Comparison of ENCODE assay signal across 8 cellular contexts in the genomic region with DNA sequence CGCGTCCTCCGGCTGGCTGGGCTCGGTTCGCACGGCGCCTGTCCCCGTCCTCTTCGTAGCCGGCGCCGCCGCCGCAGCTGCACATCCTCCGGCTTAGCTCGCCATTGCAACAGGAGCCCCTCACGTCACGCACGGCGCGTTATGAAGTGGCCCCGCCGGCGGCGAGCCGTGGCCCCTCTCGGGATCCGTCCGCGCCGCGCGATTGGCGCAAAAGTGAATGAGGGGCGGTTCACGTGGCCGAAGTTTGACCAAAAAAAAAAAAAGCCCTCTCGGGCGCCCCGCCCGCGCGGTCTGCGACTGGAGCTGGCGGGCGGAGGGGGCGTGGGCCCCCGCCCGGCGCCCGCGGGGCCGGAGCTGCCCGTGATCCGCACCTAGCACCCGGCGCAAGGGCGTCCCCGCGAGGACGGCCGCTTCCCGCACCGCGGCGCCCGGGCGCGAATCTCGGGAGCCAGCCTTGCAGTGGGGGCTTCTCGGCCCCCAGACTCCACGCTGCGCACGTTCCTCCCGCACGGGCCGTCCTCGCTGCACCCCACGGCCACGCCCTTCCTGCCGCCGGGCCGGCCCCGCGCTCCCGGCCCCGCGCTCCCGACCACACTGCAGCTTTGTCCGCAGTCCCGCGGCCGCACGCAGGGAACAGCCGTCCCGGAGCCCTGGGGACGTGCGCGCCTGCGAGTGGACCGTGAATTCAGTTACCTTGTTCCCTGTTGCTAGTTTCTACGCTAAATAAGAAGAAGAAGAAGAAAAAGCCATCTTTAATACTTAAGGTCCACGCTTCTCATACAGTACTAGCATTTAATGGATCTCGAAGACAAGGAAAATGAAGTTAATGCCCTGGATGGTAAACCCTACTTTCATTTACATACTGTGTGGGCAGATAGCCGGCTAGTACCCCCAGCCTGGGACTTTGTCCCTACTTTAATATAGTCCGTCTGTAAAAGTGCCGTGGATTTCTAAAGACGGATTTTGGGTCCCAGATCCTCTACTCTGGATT. TPM values are rescaled to one million over a fixed set of nuclear protein-coding genes. Genes with fewer than 3 reads are reported as not detected.
DNase-seq lines count a peak whose midpoint lies in the region; ATAC-seq and TF ChIP-seq lines count a peak whose summit lies in the region.

A gene with protein sequence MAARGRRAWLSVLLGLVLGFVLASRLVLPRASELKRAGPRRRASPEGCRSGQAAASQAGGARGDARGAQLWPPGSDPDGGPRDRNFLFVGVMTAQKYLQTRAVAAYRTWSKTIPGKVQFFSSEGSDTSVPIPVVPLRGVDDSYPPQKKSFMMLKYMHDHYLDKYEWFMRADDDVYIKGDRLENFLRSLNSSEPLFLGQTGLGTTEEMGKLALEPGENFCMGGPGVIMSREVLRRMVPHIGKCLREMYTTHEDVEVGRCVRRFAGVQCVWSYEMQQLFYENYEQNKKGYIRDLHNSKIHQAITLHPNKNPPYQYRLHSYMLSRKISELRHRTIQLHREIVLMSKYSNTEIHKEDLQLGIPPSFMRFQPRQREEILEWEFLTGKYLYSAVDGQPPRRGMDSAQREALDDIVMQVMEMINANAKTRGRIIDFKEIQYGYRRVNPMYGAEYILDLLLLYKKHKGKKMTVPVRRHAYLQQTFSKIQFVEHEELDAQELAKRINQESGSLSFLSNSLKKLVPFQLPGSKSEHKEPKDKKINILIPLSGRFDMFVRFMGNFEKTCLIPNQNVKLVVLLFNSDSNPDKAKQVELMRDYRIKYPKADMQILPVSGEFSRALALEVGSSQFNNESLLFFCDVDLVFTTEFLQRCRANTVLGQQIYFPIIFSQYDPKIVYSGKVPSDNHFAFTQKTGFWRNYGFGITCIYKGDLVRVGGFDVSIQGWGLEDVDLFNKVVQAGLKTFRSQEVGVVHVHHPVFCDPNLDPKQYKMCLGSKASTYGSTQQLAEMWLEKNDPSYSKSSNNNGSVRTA (minus strand): TSS at position 219 of the 991 bp plus-strand sequence. CDS start 592 bp downstream, outside the sequence.

- H3K27ac ChIP-seq in SK-N-SH (ENCODE audit: low read depth in 2 of 2, low read length in 1 of 2): peak within 1 kb of the TSS; percentile 52 to 90
- H3K27ac ChIP-seq in temporal lobe (ENCODE audit: low read depth, low read length): peak within 1 kb of the TSS; percentile 40

- DNase-seq in GF-D8 (lab: John Stamatoyannopoulos, UW) (peak; percentile 78), GOT3 (lab: John Stamatoyannopoulos, UW) (peak; percentile 68), SK-N-SH (peak; percentile 94), globus pallidus (ENCODE audit: low spot score) (peak; percentile 88), omental fat pad (ENCODE audit: low spot score) (peak; percentile 80)
- DNase-seq in activated naive CD4-positive, alpha-beta T cell treated with anti-CD3 and anti-CD28 coated beads, Interleukin-2, amount 50 U/mL, for 16 hours: peak; percentile 83

- TF ChIP-seq CTCF in LNCAP (IDR thresholded peaks at IDR 0.05) (peak; percentile 50), SK-N-SH (IDR thresholded peaks at IDR 0.05) (peak; percentile 18; the same call in 1 of the 2 replicates), omental fat pad (IDR thresholded peaks at IDR 0.05) (no peak)

- WGBS in SK-N-SH (ENCODE audit: low lambda C conversion rate): 9% methylated on average over 18 of the region's 108 CpGs

- H3K4me3 ChIP-seq in SK-N-SH (ENCODE audit: low read depth in 2 of 2, low read length in 1 of 2): peak within 1 kb of the TSS; percentile 69 to 89

- no peaks in the 10 kb centered on the region for H3K27me3 ChIP-seq in SK-N-SH (ENCODE audit: insufficient read depth)

- CTCF ChIA-PET in SK-N-SH (lab: Yijun Ruan, JAX): interaction anchor here (0.6 to 12.8 kb wide), 24 partner anchors 9 to 954 kb away, joined by 3 to 190 read pairs (median 3); no protein-coding TSS in a partner anchor

- peak within 1 kb of the TSS; percentile 90 for H3K4me2 ChIP-seq in SK-N-SH

- peak within 1 kb of the TSS; percentile 77 for H3K9ac ChIP-seq in SK-N-SH

- peaks cover 4 to 27% of the 10 kb centered on the region in 2 experiments; a peak in 2 of 4 replicates for H3K4me1 ChIP-seq in SK-N-SH (ENCODE audit: control insufficient read depth in 1 of 2, insufficient read depth in 2 of 2, low read depth in 1 of 2, low read length in 1 of 2)

- POLR2A ChIA-PET in SK-N-SH (lab: Yijun Ruan, JAX): interaction anchor here (0.6 to 1.8 kb wide), 6 partner anchors 30 to 244 kb away, joined by 3 to 8 read pairs (median 4); no protein-coding TSS in a partner anchor

- no peaks in the 10 kb centered on the region for H3K9me2 ChIP-seq in SK-N-SH

- peak; percentile 88 for ATAC-seq in omental fat pad (ENCODE audit: low FRiP score)

- H2AFZ ChIP-seq in SK-N-SH (ENCODE audit: low read depth): peak within 1 kb of the TSS; percentile 80

- peak; percentile 47 for TF ChIP-seq RAD21 in SK-N-SH (IDR thresholded peaks at IDR 0.05; ENCODE audit: low read length)

- no peaks in the 10 kb centered on the region for H3F3A ChIP-seq in SK-N-SH (replicated peaks; ENCODE audit: insufficient read depth)

- H3K79me2 ChIP-seq in SK-N-SH (ENCODE audit: insufficient read depth): peaks cover 39% of the 10 kb centered on the region

- peaks cover 36% of the 10 kb centered on the region for H4K20me1 ChIP-seq in SK-N-SH (ENCODE audit: insufficient read depth)

- TF ChIP-seq EP300 in SK-N-SH (IDR thresholded peaks at IDR 0.05; ENCODE audit: borderline replicate concordance in 1 of 2, low read depth in 1 of 2, low read length in 1 of 2): peak in 1 of 2 experiments; percentile 32; a peak in 2 of 4 replicates

- no peaks in the 10 kb centered on the region for H3K9me3 ChIP-seq in SK-N-SH

- H3K36me3 ChIP-seq in SK-N-SH (replicated peaks in 1 of 2; ENCODE audit: control insufficient read depth in 1 of 2, insufficient read depth in 2 of 2, low read length in 1 of 2): peaks cover 0 to 11% of the 10 kb centered on the region in 2 experiments

TF ChIP-seq in SK-N-SH, 30 proteins besides CTCF, POLR2A, EP300 and RAD21 (continues in another document):
- TF ChIP-seq SIN3A (IDR thresholded peaks at IDR 0.05; ENCODE audit: borderline replicate concordance, low read depth, low read length) (peak; percentile 83), EZH2phosphoT487 (IDR thresholded peaks at IDR 0.05; ENCODE audit: borderline replicate concordance, low read depth) (no peak), MEF2A (IDR thresholded peaks at IDR 0.05; ENCODE audit: borderline replicate concordance, low read depth) (no peak), SMC3 (IDR thresholded peaks at IDR 0.05; ENCODE audit: low read depth, low read length) (peak; percentile 36), NRF1 (IDR thresholded peaks at IDR 0.05; ENCODE audit: low read depth, low read length) (no peak; the same call in 1 of the 2 replicates), FOXM1 (IDR thresholded peaks at IDR 0.05; ENCODE audit: low read depth) (no peak), MXI1 (IDR thresholded peaks at IDR 0.05; ENCODE audit: low read depth, low read length) (peak; percentile 88), FOSL2 (IDR thresholded peaks at IDR 0.05; ENCODE audit: borderline replicate concordance, low read depth) (no peak), ELF1 (IDR thresholded peaks at IDR 0.05) (no peak), TAF1 (IDR thresholded peaks at IDR 0.05; ENCODE audit: borderline replicate concordance, low read depth, low read length) (peak; percentile 80), TCF12 (IDR thresholded peaks at IDR 0.05) (no peak)
- TF ChIP-seq, protein P1, sequence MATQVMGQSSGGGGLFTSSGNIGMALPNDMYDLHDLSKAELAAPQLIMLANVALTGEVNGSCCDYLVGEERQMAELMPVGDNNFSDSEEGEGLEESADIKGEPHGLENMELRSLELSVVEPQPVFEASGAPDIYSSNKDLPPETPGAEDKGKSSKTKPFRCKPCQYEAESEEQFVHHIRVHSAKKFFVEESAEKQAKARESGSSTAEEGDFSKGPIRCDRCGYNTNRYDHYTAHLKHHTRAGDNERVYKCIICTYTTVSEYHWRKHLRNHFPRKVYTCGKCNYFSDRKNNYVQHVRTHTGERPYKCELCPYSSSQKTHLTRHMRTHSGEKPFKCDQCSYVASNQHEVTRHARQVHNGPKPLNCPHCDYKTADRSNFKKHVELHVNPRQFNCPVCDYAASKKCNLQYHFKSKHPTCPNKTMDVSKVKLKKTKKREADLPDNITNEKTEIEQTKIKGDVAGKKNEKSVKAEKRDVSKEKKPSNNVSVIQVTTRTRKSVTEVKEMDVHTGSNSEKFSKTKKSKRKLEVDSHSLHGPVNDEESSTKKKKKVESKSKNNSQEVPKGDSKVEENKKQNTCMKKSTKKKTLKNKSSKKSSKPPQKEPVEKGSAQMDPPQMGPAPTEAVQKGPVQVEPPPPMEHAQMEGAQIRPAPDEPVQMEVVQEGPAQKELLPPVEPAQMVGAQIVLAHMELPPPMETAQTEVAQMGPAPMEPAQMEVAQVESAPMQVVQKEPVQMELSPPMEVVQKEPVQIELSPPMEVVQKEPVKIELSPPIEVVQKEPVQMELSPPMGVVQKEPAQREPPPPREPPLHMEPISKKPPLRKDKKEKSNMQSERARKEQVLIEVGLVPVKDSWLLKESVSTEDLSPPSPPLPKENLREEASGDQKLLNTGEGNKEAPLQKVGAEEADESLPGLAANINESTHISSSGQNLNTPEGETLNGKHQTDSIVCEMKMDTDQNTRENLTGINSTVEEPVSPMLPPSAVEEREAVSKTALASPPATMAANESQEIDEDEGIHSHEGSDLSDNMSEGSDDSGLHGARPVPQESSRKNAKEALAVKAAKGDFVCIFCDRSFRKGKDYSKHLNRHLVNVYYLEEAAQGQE (IDR thresholded peaks at IDR 0.05; ENCODE audit: low read depth, low read length): peak; percentile 48; the same call in 1 of the 2 replicates
- TF ChIP-seq, protein P2, sequence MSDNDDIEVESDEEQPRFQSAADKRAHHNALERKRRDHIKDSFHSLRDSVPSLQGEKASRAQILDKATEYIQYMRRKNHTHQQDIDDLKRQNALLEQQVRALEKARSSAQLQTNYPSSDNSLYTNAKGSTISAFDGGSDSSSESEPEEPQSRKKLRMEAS (IDR thresholded peaks at IDR 0.05; ENCODE audit: low read depth): peak; percentile 35
- TF ChIP-seq, protein P3, sequence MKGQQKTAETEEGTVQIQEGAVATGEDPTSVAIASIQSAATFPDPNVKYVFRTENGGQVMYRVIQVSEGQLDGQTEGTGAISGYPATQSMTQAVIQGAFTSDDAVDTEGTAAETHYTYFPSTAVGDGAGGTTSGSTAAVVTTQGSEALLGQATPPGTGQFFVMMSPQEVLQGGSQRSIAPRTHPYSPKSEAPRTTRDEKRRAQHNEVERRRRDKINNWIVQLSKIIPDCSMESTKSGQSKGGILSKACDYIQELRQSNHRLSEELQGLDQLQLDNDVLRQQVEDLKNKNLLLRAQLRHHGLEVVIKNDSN (IDR thresholded peaks at IDR 0.05; ENCODE audit: borderline replicate concordance, low read depth): peak; percentile 88

RNA-seq across cellular contexts. Expression of the gene that starts here (rescaled TPM):
- polyA plus RNA-seq in SK-N-SH (2012; rRNA removed): 15.7 and 17.4 TPM in 2 replicates
- 21.1 and 21.5 TPM in 2 replicates for polyA plus RNA-seq in SK-N-SH (2012; cell fraction: cytosol; rRNA removed)
- 6.0 and 10.5 TPM in 2 replicates for polyA plus RNA-seq in SK-N-SH (2012; cell fraction: nucleus; rRNA removed)
- 10 to 100 TPM; 16.9 to 85.3 (median 39.4) TPM for total RNA-seq in omental fat pad
- total RNA-seq in temporal lobe: 18.7 TPM

Comparison
In these comparisons a context has a peak if more than half of its experiments do, and no peak if none do; other contexts are left out.
1. Peak in every context shown above with its lines: DNase-seq, ATAC-seq, H3K4me3 ChIP-seq and H3K27ac ChIP-seq.
2. CTCF ChIP-seq: peak in LNCAP (single experiment) and SK-N-SH (single experiment); none in omental fat pad (0 of 3).